ENCODE assay signal across 8 cellular contexts in the genomic region with DNA sequence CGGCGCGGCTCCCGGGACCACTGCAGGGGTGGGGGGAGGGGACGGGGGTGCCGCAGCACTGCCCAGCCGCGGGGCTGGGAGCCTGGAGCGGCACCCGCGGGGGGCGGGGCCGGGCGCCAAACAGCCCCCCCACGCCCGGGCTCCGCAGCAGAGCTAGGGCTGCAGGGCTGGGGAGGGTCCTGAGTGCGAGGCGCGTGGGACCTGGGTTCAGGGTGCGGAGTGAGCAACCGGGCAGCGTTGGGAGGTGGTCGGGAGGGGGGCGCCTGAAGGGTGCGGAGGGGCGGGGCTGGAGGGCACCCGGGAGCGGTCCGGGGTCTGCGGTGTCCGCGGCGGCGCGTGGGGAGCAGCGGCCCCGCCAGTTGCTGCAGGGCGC. TPM values are rescaled to one million over a fixed set of nuclear protein-coding genes. Genes with fewer than 3 reads are reported as not detected.
DNase-seq lines count a peak whose midpoint lies in the region; ATAC-seq and TF ChIP-seq lines count a peak whose summit lies in the region.

No MANE protein-coding gene starts in this region.

- peak overlapping the region; percentile 68 for H3K27ac ChIP-seq in C4-2B
- H3K27ac ChIP-seq in GM23248, result no peak overlapping the region
- peak overlapping the region; percentile 42 to 91 (median 58) for H3K27ac ChIP-seq in upper lobe of left lung

- H3K27ac Mint-ChIP-seq in immature natural killer cell, result no peak overlapping the region

- no peaks in the 10 kb centered on the region for H4K20me1 ChIP-seq in GM23248 (ENCODE audit: insufficient read depth)

- no peak for TF ChIP-seq POLR2A in upper lobe of left lung (IDR thresholded peaks at IDR 0.05)

- in situ Hi-C loops in GM23248 (cut with MboI), result no loop called here

- ATAC-seq in upper lobe of left lung (ENCODE audit: low FRiP score in 2 of 2), result peak in 1 of 2 donors; percentile 5
- no peak for ATAC-seq in HG03159 (IDR thresholded peaks at IDR 0.05; ENCODE audit: unreplicated experiment)

- peaks cover 0 to 6% (median 5%) of the 10 kb centered on the region in 3 donors for H3K27me3 Mint-ChIP-seq in immature natural killer cell (ENCODE audit: low read depth in 3 of 3)

- H3K9me3 ChIP-seq in GM23248 (ENCODE audit: low read depth), result no peaks in the 10 kb centered on the region
- H3K9me3 ChIP-seq in upper lobe of left lung, result no peaks in the 10 kb centered on the region

- no peaks in the 10 kb centered on the region; the same call in 1 of the 2 replicates for H3F3A ChIP-seq in GM23248 (ENCODE audit: insufficient read depth)

- peaks cover 26% of the 10 kb centered on the region for H3K79me2 ChIP-seq in GM23248 (ENCODE audit: insufficient read depth)

- H3K4me3 Mint-ChIP-seq in immature natural killer cell, result peak overlapping the region in 3 of 5 donors; percentile 53 to 72 (median 63)

- no peaks in the 10 kb centered on the region; the same call in 1 of the 2 replicates for H3K36me3 ChIP-seq in GM23248 (ENCODE audit: low read depth)
- H3K36me3 ChIP-seq in upper lobe of left lung, result peaks cover 0 to 15% (median 7%) of the 10 kb centered on the region in 4 donors

- peak overlapping the region; percentile 78 for H3K4me3 ChIP-seq in GM23248
- peak overlapping the region; percentile 94 to 99 (median 94) for H3K4me3 ChIP-seq in upper lobe of left lung

- H3K9me2 ChIP-seq in GM23248 (ENCODE audit: insufficient read depth), result no peaks in the 10 kb centered on the region

- no peak for TF ChIP-seq EP300 in upper lobe of left lung (IDR thresholded peaks at IDR 0.05)

- peaks cover 15% of the 10 kb centered on the region for H3K4me1 ChIP-seq in GM23248 (ENCODE audit: insufficient read depth)
- peaks cover 25 to 50% (median 43%) of the 10 kb centered on the region in 4 donors for H3K4me1 ChIP-seq in upper lobe of left lung

- peak overlapping the region; percentile 46 for H3K4me2 ChIP-seq in GM23248 (ENCODE audit: unreplicated experiment)

- peaks cover 3 to 15% (median 5%) of the 10 kb centered on the region in 3 donors for H3K36me3 Mint-ChIP-seq in immature natural killer cell

- no peaks in the 10 kb centered on the region for H3K27me3 ChIP-seq in GM23248 (replicated peaks; ENCODE audit: insufficient read depth)
- no peaks in the 10 kb centered on the region for H3K27me3 ChIP-seq in upper lobe of left lung

- H2AFZ ChIP-seq in GM23248, result no peak overlapping the region

- H3K9me3 Mint-ChIP-seq in immature natural killer cell, result no peaks in the 10 kb centered on the region

- peaks cover 39 to 48% of the 10 kb centered on the region in 2 donors for H3K4me1 Mint-ChIP-seq in immature natural killer cell

- WGBS in GM23248 (ENCODE audit: low coverage in 1 of 2, low lambda C conversion rate in 2 of 2, missing lambda C conversion rate in 2 of 2), 2 experiments, result 3% methylated on average over 33 of the region's 39 CpGs; no CpG with 5 or more reads in 1 of the 2 experiments
- WGBS in upper lobe of left lung, 2 donors, result no CpG with 5 or more reads among the region's 39 CpGs

- DNase-seq in GM23248, result no peak
- peak; percentile 34 for DNase-seq in activated gamma-delta T cell (lab: John Stamatoyannopoulos, UW)
- DNase-seq in immature natural killer cell, result peak in 1 of 3 donors; percentile 20
- DNase-seq in upper lobe of left lung, result no peak
- no peak for DNase-seq in posterior vena cava (ENCODE audit: low spot score)
- DNase-seq in dermis blood vessel endothelial cell, result no peak

- H3K9ac ChIP-seq in GM23248, result peak overlapping the region; percentile 51; the same call in 1 of the 2 replicates

- intact Hi-C loops in posterior vena cava (cut with DNase I), result no loop called here

- TF ChIP-seq CTCF in C4-2B (conservative IDR thresholded peaks at IDR 0.05), result no peak
- no peak for TF ChIP-seq CTCF in upper lobe of left lung (IDR thresholded peaks at IDR 0.05)

RNA-seq across cellular contexts. Expression of a gene that starts 0.5 kb away (rescaled TPM):
- total RNA-seq in GM23248 (2014; rRNA removed; shearing (Covaris generic)), result 25.7 and 29.1 TPM in 2 replicates
- 24.3 and 28.2 TPM in 2 replicates for polyA plus RNA-seq in GM23248 (2016; fragmentation: Nextera tagmentation; extraction: Ambion mirVana)
- 1 to 10 TPM; 4.8 to 5.8 (median 5.0) TPM for polyA plus RNA-seq in immature natural killer cell
- total RNA-seq in upper lobe of left lung, result 10 to 100 TPM; 25.7 to 52.3 (median 43.0) TPM
- total RNA-seq in posterior vena cava, result 10 to 100 TPM; 70.1 to 78.8 TPM
- total RNA-seq in dermis blood vessel endothelial cell, result 27.9 and 35.1 TPM in 2 replicates

RNA-seq across cellular contexts. Expression of a gene that starts 37.1 kb away (rescaled TPM):
- total RNA-seq in GM23248 (2014; rRNA removed; shearing (Covaris generic)), result 13.3 and 13.8 TPM in 2 replicates
- polyA plus RNA-seq in GM23248 (2016; fragmentation: Nextera tagmentation; extraction: Ambion mirVana) (26.0 and 26.1 TPM in 2 replicates), immature natural killer cell (under 1 TPM in 1 of 3 donors, not detected in 2; 0.08 TPM)
- total RNA-seq in upper lobe of left lung (10 to 100 TPM in 3 of 6 donors, 1 to 10 TPM in 3; 8.2 to 38.8 (median 12.4) TPM), posterior vena cava (10 to 100 TPM; 34.2 to 36.7 TPM), dermis blood vessel endothelial cell (13.4 and 13.8 TPM in 2 replicates)
